Comparison of ENCODE assay signal across 8 cellular contexts in genomic region chr11:125345706-125346561, GRCh38.
DNase-seq lines count a peak whose midpoint lies in the region; ATAC-seq, FAIRE-seq and TF ChIP-seq lines count a peak whose summit lies in the region.

No MANE protein-coding gene starts in this region.

- no peaks in the 10 kb centered on the region for H3K79me2 ChIP-seq in PC-9 (ENCODE audit: low read depth)

- H3K27me3 ChIP-seq in PC-9 (ENCODE audit: insufficient read depth, low read depth) (0 out of 2 replicates have a peak, but pooled peaks cover under 1% of the 10 kb centered on the region), cardiac muscle cell (no peaks in the 10 kb centered on the region)

- H3K9me3 ChIP-seq in PC-9 (ENCODE audit: insufficient read depth, low read depth) (no peaks in the 10 kb centered on the region), cardiac muscle cell (ENCODE audit: low read depth) (no peaks in the 10 kb centered on the region)

- no peaks in the 10 kb centered on the region for H3K9me2 ChIP-seq in PC-9 (ENCODE audit: insufficient read depth)

- no peaks in the 10 kb centered on the region for H3K4me1 ChIP-seq in PC-9 (replicated peaks; ENCODE audit: insufficient read depth)
- peaks cover 11% of the 10 kb centered on the region for H3K4me1 ChIP-seq in cardiac muscle cell (ENCODE audit: low read depth)

- CTCF ChIA-PET in PC-9 (lab: Charles Lee): interaction anchor here (0.6 kb wide), 2 partner anchors 502 to 795 kb away, joined by 3 to 7 read pairs; no protein-coding TSS in a partner anchor

- intact Hi-C loops in PC-9 (cut with micrococcal nuclease; ENCODE audit: unreplicated experiment): loop anchor here (1.0 to 10.0 kb wide), 3 partner anchors 181 to 509 kb away; partner anchors contain the start of gene PKNOX2

- H3K9me3 Mint-ChIP-seq in activated naive CD8-positive, alpha-beta T cell treated with anti-CD3 and anti-CD28 coated beads, Interleukin-2, amount 50 U/mL, for 24 hours: no peaks in the 10 kb centered on the region
- H3K9me3 Mint-ChIP-seq in progenitor cell of endocrine pancreas (ENCODE audit: low read depth): no peaks in the 10 kb centered on the region

- H3F3A ChIP-seq in PC-9 (ENCODE audit: insufficient read depth, low read depth): no peaks in the 10 kb centered on the region

- peaks cover 6% of the 10 kb centered on the region for H3K27me3 Mint-ChIP-seq in activated naive CD8-positive, alpha-beta T cell treated with anti-CD3 and anti-CD28 coated beads, Interleukin-2, amount 50 U/mL, for 24 hours
- peaks cover 3% of the 10 kb centered on the region for H3K27me3 Mint-ChIP-seq in progenitor cell of endocrine pancreas

- no TSS peak for BruUV-seq in PC-9 (replicated peaks; lab: Mats Ljungman, UMichigan)

- peak; percentile 87 for TF ChIP-seq CTCF in PC-9 (conservative IDR thresholded peaks at IDR 0.05)
- peak; percentile 94 for TF ChIP-seq CTCF in cardiac muscle cell (IDR thresholded peaks at IDR 0.05; ENCODE audit: low read depth, low read length)
- peak; percentile 90 for TF ChIP-seq CTCF in progenitor cell of endocrine pancreas (IDR thresholded peaks at IDR 0.05; ENCODE audit: unreplicated experiment)

- H3K27ac ChIP-seq in PC-9 (no peak overlapping the region), cardiac muscle cell (no peak overlapping the region)

- ATAC-seq in HG03354 (IDR thresholded peaks at IDR 0.05; ENCODE audit: poor library complexity, severe bottlenecking, unreplicated experiment): peak; percentile 41
- peak; percentile 36 for ATAC-seq in activated naive CD8-positive, alpha-beta T cell treated with anti-CD3 and anti-CD28 coated beads, Interleukin-2, amount 50 U/mL, for 24 hours

- H3K4me1 Mint-ChIP-seq in activated naive CD8-positive, alpha-beta T cell treated with anti-CD3 and anti-CD28 coated beads, Interleukin-2, amount 50 U/mL, for 24 hours: no peaks in the 10 kb centered on the region
- peaks cover 34% of the 10 kb centered on the region for H3K4me1 Mint-ChIP-seq in progenitor cell of endocrine pancreas (ENCODE audit: low read depth)

- no peak for FAIRE-seq in RCC 7860 (lab: Jason Lieb, UNC)

- no peaks in the 10 kb centered on the region; the same call in 1 of the 2 replicates for H4K20me1 ChIP-seq in PC-9 (ENCODE audit: insufficient read depth)

- no peak overlapping the region for H2AFZ ChIP-seq in PC-9

- H3K36me3 ChIP-seq in PC-9 (ENCODE audit: low read depth) (no peaks in the 10 kb centered on the region), cardiac muscle cell (no peaks in the 10 kb centered on the region)

- H3K4me2 ChIP-seq in PC-9: no peak overlapping the region

- H3K4me3 Mint-ChIP-seq in activated naive CD8-positive, alpha-beta T cell treated with anti-CD3 and anti-CD28 coated beads, Interleukin-2, amount 50 U/mL, for 24 hours: no peak overlapping the region
- no peak overlapping the region for H3K4me3 Mint-ChIP-seq in progenitor cell of endocrine pancreas (ENCODE audit: low read depth)

- H3K36me3 Mint-ChIP-seq in activated naive CD8-positive, alpha-beta T cell treated with anti-CD3 and anti-CD28 coated beads, Interleukin-2, amount 50 U/mL, for 24 hours (ENCODE audit: low read depth): no peaks in the 10 kb centered on the region
- H3K36me3 Mint-ChIP-seq in progenitor cell of endocrine pancreas (ENCODE audit: insufficient read depth): no peaks in the 10 kb centered on the region

- POLR2A ChIA-PET in PC-9 (lab: Charles Lee; ENCODE audit: unreplicated experiment): interaction anchor here (0.6 kb wide), 1 partner anchor 46 kb away, joined by 7 read pairs; no protein-coding TSS in a partner anchor

- no peak overlapping the region for H3K27ac Mint-ChIP-seq in activated naive CD8-positive, alpha-beta T cell treated with anti-CD3 and anti-CD28 coated beads, Interleukin-2, amount 50 U/mL, for 24 hours
- peak overlapping the region; percentile 59 for H3K27ac Mint-ChIP-seq in progenitor cell of endocrine pancreas

- DNase-seq in DMS53 treated with DMSO at 0.1 percent for 48 hours (lab: John Stamatoyannopoulos, UW; ENCODE audit: unreplicated experiment) (peak; percentile 14), PC-9 (peak; percentile 44 to 45), cardiac muscle cell (ENCODE audit: low read depth in 1 of 2, low spot score in 1 of 2) (peak; percentile 77 to 93), progenitor cell of endocrine pancreas (ENCODE audit: low spot score, unreplicated experiment) (peak; percentile 45), RCC 7860 (ENCODE audit: low spot score) (no peak), SK-N-DZ (ENCODE audit: low spot score) (no peak)
- peak; percentile 47 for DNase-seq in activated naive CD8-positive, alpha-beta T cell treated with anti-CD3 and anti-CD28 coated beads, Interleukin-2, amount 50 U/mL, for 24 hours

- H3K4me3 ChIP-seq in PC-9: no peak overlapping the region
- no peak overlapping the region for H3K4me3 ChIP-seq in cardiac muscle cell

Comparison
In these comparisons a context has a peak if more than half of its experiments do, and no peak if none do; other contexts are left out.
1. DNase-seq: peak in DMS53 treated with DMSO at 0.1 percent for 48 hours (single experiment), PC-9 (2 of 2), activated naive CD8-positive, alpha-beta T cell treated with anti-CD3 and anti-CD28 coated beads, Interleukin-2, amount 50 U/mL, for 24 hours (single experiment), cardiac muscle cell (2 of 2) and progenitor cell of endocrine pancreas (single experiment); none in RCC 7860 (single experiment) and SK-N-DZ (single experiment).
2. Peak in every context shown above with its lines, with median percentiles within 50 percentile points of each other: CTCF ChIP-seq.